Comparison of ENCODE assay signal across 8 cellular contexts in genomic region chr5:35319231-35320002, GRCh38.
A peak's percentile ranks its signal among the peaks of the same experiment; 100 is the strongest.
DNase-seq lines count a peak whose midpoint lies in the region; ATAC-seq and TF ChIP-seq lines count a peak whose summit lies in the region.

No MANE protein-coding gene starts in this region.

- TF ChIP-seq CTCF in NB4 (IDR thresholded peaks at IDR 0.05; ENCODE audit: low read depth, low read length), result no peak
- TF ChIP-seq CTCF in brain microvascular endothelial cell (IDR thresholded peaks at IDR 0.05; ENCODE audit: low read depth, low read length, missing control alignments), result no peak

- DNase-seq in activated CD4-positive, CD25-positive, alpha-beta regulatory T cell treated with anti-CD3 and anti-CD28 coated beads, Interleukin-2, amount 50 U/mL, for 16 hours (ENCODE audit: low read depth, low spot score), result peak; percentile 2
- no peak for DNase-seq in activated CD4-positive, CD25-positive, alpha-beta regulatory T cell treated with anti-CD3 and anti-CD28 coated beads, Interleukin-2, amount 50 U/mL, for 72 hours
- peak; percentile 79 for DNase-seq in NB4 (ENCODE audit: low read depth)
- peak; percentile 57 for DNase-seq in brain microvascular endothelial cell
- DNase-seq in skeletal muscle cell (ENCODE audit: low read depth), result peak; percentile 9
- DNase-seq in NK-92 treated with Interleukin-12 subunit alpha and Interleukin-12 subunit beta, amount 100 ng/mL, for 24 hours (lab: John Stamatoyannopoulos, UW), result no peak
- DNase-seq in NCI-H1092 treated with DMSO at 0.1 percent for 48 hours (lab: John Stamatoyannopoulos, UW), result no peak

- in situ Hi-C loops in brain microvascular endothelial cell (cut with HindIII; ENCODE audit: low pct_ligation_motif_present, low sequenced_read_pairs), result no loop called here

- H3K27me3 ChIP-seq in brain microvascular endothelial cell (replicated peaks), result no peaks in the 10 kb centered on the region

- TF ChIP-seq POLR2A in NB4 (IDR thresholded peaks at IDR 0.05; ENCODE audit: extremely low read depth, insufficient read length), result no peak

- peak; percentile 97 for ATAC-seq in HG02763 (IDR thresholded peaks at IDR 0.05; ENCODE audit: unreplicated experiment)

- no peak overlapping the region for H3K27ac ChIP-seq in brain microvascular endothelial cell

- no peaks in the 10 kb centered on the region for H3K36me3 ChIP-seq in brain microvascular endothelial cell (replicated peaks)

- H3K4me3 ChIP-seq in NB4 (ENCODE audit: low read depth, low read length) (no peak overlapping the region), brain microvascular endothelial cell (ENCODE audit: low read depth, low read length) (no peak overlapping the region), skeletal muscle cell (ENCODE audit: low read depth, low read length) (no peak overlapping the region)

Comparison
In these comparisons a context has a peak if more than half of its experiments do, and no peak if none do; other contexts are left out.
1. DNase-seq: peak in activated CD4-positive, CD25-positive, alpha-beta regulatory T cell treated with anti-CD3 and anti-CD28 coated beads, Interleukin-2, amount 50 U/mL, for 16 hours (single experiment), NB4 (single experiment), brain microvascular endothelial cell (single experiment) and skeletal muscle cell (single experiment); none in activated CD4-positive, CD25-positive, alpha-beta regulatory T cell treated with anti-CD3 and anti-CD28 coated beads, Interleukin-2, amount 50 U/mL, for 72 hours (single experiment), NK-92 treated with Interleukin-12 subunit alpha and Interleukin-12 subunit beta, amount 100 ng/mL, for 24 hours (single experiment) and NCI-H1092 treated with DMSO at 0.1 percent for 48 hours (single experiment).